In genomic region chr5:119032653-119033052, GRCh38 we compare ENCODE assay signal across 12 cellular contexts. TPM values are rescaled to one million over a fixed set of nuclear protein-coding genes. Genes with fewer than 3 reads are reported as not detected.
DNase-seq lines count a peak whose midpoint lies in the region; ATAC-seq, FAIRE-seq and TF ChIP-seq lines count a peak whose summit lies in the region.
"Had no signal": no experiment of that assay in that cellular context is flagged by ENCODE, and none has a peak within 500 bp of the region (broad histone marks: within the 10 kb centered on the region; RNA-seq: fewer than 3 reads in every experiment).

No MANE protein-coding gene starts in this region.

- H3K4me3 Mint-ChIP-seq in Caco-2 (ENCODE audit: unreplicated experiment) = no peak overlapping the region
- H3K4me3 Mint-ChIP-seq: WTC11 had no signal

- no peak for TF ChIP-seq CTCF in HepG2 (CRISPR knock-in tag; IDR thresholded peaks at IDR 0.05)
- TF ChIP-seq CTCF in Caco-2 (IDR thresholded peaks at IDR 0.05; ENCODE audit: insufficient read depth in 1 of 2, low read depth in 1 of 2, low read length in 1 of 2, severe bottlenecking in 1 of 2, unreplicated experiment in 1 of 2) = no peak

- peak; percentile 34 for ATAC-seq in GM21528 (IDR thresholded peaks at IDR 0.05; ENCODE audit: low FRiP score, unreplicated experiment)
- ATAC-seq in HepG2 = peak; percentile 31; the same call in 1 of the 3 replicates
- ATAC-seq in HG03025 (IDR thresholded peaks at IDR 0.05; ENCODE audit: low FRiP score, unreplicated experiment) = no peak
- ATAC-seq in HG03354 (IDR thresholded peaks at IDR 0.05; ENCODE audit: poor library complexity, severe bottlenecking, unreplicated experiment) = no peak
- ATAC-seq in HG02588 (IDR thresholded peaks at IDR 0.05; ENCODE audit: unreplicated experiment) = no peak

- FAIRE-seq in HepG2 (lab: Jason Lieb, UNC) = no peak
- FAIRE-seq: colon had no signal

- no peaks in the 10 kb centered on the region for H3K36me3 ChIP-seq in HepG2 (replicated peaks in 1 of 2; ENCODE audit: control insufficient read depth in 1 of 2, insufficient read depth in 2 of 2, low read length in 2 of 2)
- H3K36me3 ChIP-seq in Caco-2 (ENCODE audit: control insufficient read depth, insufficient read depth, low read length) = no peaks in the 10 kb centered on the region
- H3K36me3 ChIP-seq: vagina had no signal

- H3K4me2 ChIP-seq in HepG2 (ENCODE audit: low read depth, low read length) = no peak overlapping the region

- no peaks in the 10 kb centered on the region for H3K27me3 Mint-ChIP-seq in Caco-2 (ENCODE audit: insufficient read depth, unreplicated experiment)

- no peaks in the 10 kb centered on the region for H3K4me1 Mint-ChIP-seq in Caco-2 (ENCODE audit: low read depth, unreplicated experiment)

- H3K4me1 ChIP-seq in HepG2 (ENCODE audit: insufficient read depth, low read length) (no peaks in the 10 kb centered on the region), Caco-2 (no peaks in the 10 kb centered on the region)
- H3K4me1 ChIP-seq: vagina had no signal

- H3K9me3 ChIP-seq in HepG2 (ENCODE audit: low read length) (no peaks in the 10 kb centered on the region), Caco-2 (no peaks in the 10 kb centered on the region)
- H3K9me3 ChIP-seq: vagina had no signal

- no peak overlapping the region for H3K4me3 ChIP-seq in HepG2 (replicated peaks in 1 of 3; ENCODE audit: insufficient read depth in 1 of 3, low read depth in 2 of 3, low read length in 3 of 3)
- H3K4me3 ChIP-seq in Caco-2 (ENCODE audit: low read depth, low read length) = no peak overlapping the region
- H3K4me3 ChIP-seq: vagina had no signal

- H4K20me1 ChIP-seq in HepG2 (ENCODE audit: insufficient read depth, low read length) = no peaks in the 10 kb centered on the region

- no TSS peak for BruUV-seq in HepG2 (replicated peaks; lab: Mats Ljungman, UMichigan)
- BruUV-seq in Caco-2 (replicated peaks; lab: Mats Ljungman, UMichigan) = no TSS peak

- H3K27ac ChIP-seq in HepG2 (ENCODE audit: extremely low read length, insufficient read depth, low read length) = no peak overlapping the region
- H3K27ac ChIP-seq: vagina had no signal

- no peak overlapping the region for H3K27ac Mint-ChIP-seq in Caco-2 (ENCODE audit: unreplicated experiment)

- H3K36me3 Mint-ChIP-seq in Caco-2 (ENCODE audit: insufficient read depth, unreplicated experiment) = no peaks in the 10 kb centered on the region
- H3K36me3 Mint-ChIP-seq: WTC11 had no signal

- no peak overlapping the region for H2AFZ ChIP-seq in HepG2 (ENCODE audit: low read length)

- intact Hi-C loops in HepG2 (cut with micrococcal nuclease; ENCODE audit: unreplicated experiment) = no loop called here
- intact Hi-C loops in Caco-2 (cut with micrococcal nuclease; ENCODE audit: unreplicated experiment) = no loop called here

- H3K79me2 ChIP-seq in HepG2 (ENCODE audit: insufficient read depth, low read length) = no peaks in the 10 kb centered on the region

- no peak overlapping the region for H3K9ac ChIP-seq in HepG2 (ENCODE audit: insufficient read depth, low read depth, low read length)

- TF ChIP-seq EP300 in HepG2 (IDR thresholded peaks at IDR 0.05; ENCODE audit: low read depth in 2 of 2, low read length in 2 of 2) (no peak), HepG2 (CRISPR knock-in tag; IDR thresholded peaks at IDR 0.05; ENCODE audit: borderline replicate concordance) (no peak)

- TF ChIP-seq RAD21 in HepG2 (CRISPR knock-in tag; IDR thresholded peaks at IDR 0.05) = no peak

- POLR2A ChIA-PET in HepG2 (lab: Yijun Ruan, JAX) (no interaction called here), Caco-2 (lab: Charles Lee) (no interaction called here)

- H3K9me3 Mint-ChIP-seq in Caco-2 (ENCODE audit: unreplicated experiment) = no peaks in the 10 kb centered on the region
- H3K9me3 Mint-ChIP-seq: WTC11 had no signal

- DNase-seq in NAMALWA (ENCODE audit: low spot score) = peak; percentile 54
- no peak for DNase-seq in HepG2 (ENCODE audit: low spot score)
- no peak for DNase-seq in Caco-2
- DNase-seq: Calu3 had no signal

- H3K27me3 ChIP-seq in HepG2 (ENCODE audit: control insufficient read depth in 1 of 2, insufficient read depth in 2 of 2, low read length in 2 of 2) (0 out of 5 replicates have a peak, but pooled peaks cover 0 to 3% of the 10 kb centered on the region in 2 experiments), Caco-2 (replicated peaks; ENCODE audit: control insufficient read depth, insufficient read depth, low read length) (no peaks in the 10 kb centered on the region)
- H3K27me3 ChIP-seq: vagina had no signal

- TF ChIP-seq POLR2A in GM15510 (IDR thresholded peaks at IDR 0.05; ENCODE audit: borderline replicate concordance, extremely low read depth, insufficient read length) = peak; percentile 14
- no peak for TF ChIP-seq POLR2A in HepG2 (IDR thresholded peaks at IDR 0.05; ENCODE audit: insufficient read depth in 1 of 2, low read depth in 2 of 2, low read length in 2 of 2)

- CTCF ChIA-PET in HepG2 (lab: Yijun Ruan, JAX; ENCODE audit: low intra/inter-chr PET ratio, low total read pairs) = no interaction called here
- CTCF ChIA-PET in Caco-2 (lab: Charles Lee) = no interaction called here

- 25% methylated on average over 3 of the region's 3 CpGs for WGBS in HepG2 (ENCODE audit: low lambda C conversion rate)

- in situ Hi-C loops in HepG2 (cut with HindIII; ENCODE audit: extremely low pct_ligation_motif_present, low pct_unique_long_range_greater_than_20kb) = no loop called here

TF ChIP-seq in HepG2, 621 proteins besides CTCF, POLR2A, EP300 and RAD21 (continues in another document):
- TF ChIP-seq ZSCAN5A (CRISPR knock-in tag; IDR thresholded peaks at IDR 0.05; ENCODE audit: borderline replicate concordance) = no peak

RNA-seq across cellular contexts. Expression of gene DMXL1, which starts 38.2 kb away (rescaled TPM):
- 18.6 and 22.9 TPM in 2 replicates for total RNA-seq in HepG2 (2016; rRNA removed; fragmentation: Illumina TruSeq; extraction: Trizol)
- 4.9 and 7.2 TPM in 2 replicates for total RNA-seq in HepG2 (2016; cell fraction: cytosol; rRNA removed; fragmentation: Illumina TruSeq; extraction: Trizol; ENCODE audit: low read depth)
- 15.3 and 25.9 TPM in 2 replicates for total RNA-seq in HepG2 (2016; cell fraction: insoluble cytoplasmic fraction; rRNA removed; fragmentation: Illumina TruSeq; extraction: Trizol)
- total RNA-seq in HepG2 (2016; cell fraction: membrane; rRNA removed; fragmentation: Illumina TruSeq; extraction: Trizol) = 6.3 and 7.1 TPM in 2 replicates
- 39.9 and 40.6 TPM in 2 replicates for total RNA-seq in HepG2 (2016; cell fraction: nucleus; rRNA removed; fragmentation: Illumina TruSeq; extraction: Trizol)
- polyA plus RNA-seq in HepG2 (2011; rRNA removed) = 6.0 and 6.9 TPM in 2 replicates
- 1.8 and 3.1 TPM in 2 replicates for polyA plus RNA-seq in HepG2 (2011; cell fraction: cytosol; rRNA removed)
- polyA plus RNA-seq in HepG2 (2011; cell fraction: nucleus; rRNA removed) = 7.6 and 8.9 TPM in 2 replicates
- polyA plus RNA-seq in HepG2 (2012) = 6.0 and 9.1 TPM in 2 replicates
- polyA plus RNA-seq in HepG2 (2016; cell fraction: cytosol; fragmentation: Illumina TruSeq; extraction: Trizol; ENCODE audit: low read depth) = 1.2 and 1.9 TPM in 2 replicates
- polyA plus RNA-seq in HepG2 (2016; cell fraction: insoluble cytoplasmic fraction; fragmentation: Illumina TruSeq; extraction: Trizol; ENCODE audit: low read depth) = 13.9 and 15.8 TPM in 2 replicates
- polyA plus RNA-seq in HepG2 (2016; cell fraction: membrane; fragmentation: Illumina TruSeq; extraction: Trizol; ENCODE audit: low read depth) = 2.2 and 2.3 TPM in 2 replicates
- polyA plus RNA-seq in HepG2 (2016; cell fraction: nucleus; fragmentation: Illumina TruSeq; extraction: Trizol; ENCODE audit: insufficient read depth, low read depth) = 17.8 and 21.6 TPM in 2 replicates
- polyA minus RNA-seq in HepG2 (2011; rRNA and poly(A)+ RNA removed; ENCODE audit: low replicate concordance) = 21.6 and 36.0 TPM in 2 replicates
- polyA minus RNA-seq in HepG2 (2011; cell fraction: cytosol; rRNA and poly(A)+ RNA removed) = 9.2 and 11.2 TPM in 2 replicates
- 87.3 and 91.9 TPM in 2 replicates for polyA minus RNA-seq in HepG2 (2011; cell fraction: nucleus; rRNA and poly(A)+ RNA removed)
- 30.0 and 33.1 TPM in 2 replicates for total RNA-seq in Caco-2 (2022)

RNA-seq across cellular contexts. Expression of gene DTWD2, which starts 44.3 kb away (rescaled TPM):
- total RNA-seq in HepG2 (2016; rRNA removed; fragmentation: Illumina TruSeq; extraction: Trizol) = 6.0 and 7.9 TPM in 2 replicates
- 1.7 and 1.8 TPM in 2 replicates for total RNA-seq in HepG2 (2016; cell fraction: cytosol; rRNA removed; fragmentation: Illumina TruSeq; extraction: Trizol; ENCODE audit: low read depth)
- 5.5 and 7.0 TPM in 2 replicates for total RNA-seq in HepG2 (2016; cell fraction: insoluble cytoplasmic fraction; rRNA removed; fragmentation: Illumina TruSeq; extraction: Trizol)
- 2.2 and 2.3 TPM in 2 replicates for total RNA-seq in HepG2 (2016; cell fraction: membrane; rRNA removed; fragmentation: Illumina TruSeq; extraction: Trizol)
- total RNA-seq in HepG2 (2016; cell fraction: nucleus; rRNA removed; fragmentation: Illumina TruSeq; extraction: Trizol) = 6.0 and 6.2 TPM in 2 replicates
- polyA plus RNA-seq in HepG2 (2011; rRNA removed) = 1.1 and 1.6 TPM in 2 replicates
- 1.5 and 2.7 TPM in 2 replicates for polyA plus RNA-seq in HepG2 (2011; cell fraction: cytosol; rRNA removed)
- polyA plus RNA-seq in HepG2 (2011; cell fraction: nucleus; rRNA removed) = 2.1 and 2.2 TPM in 2 replicates
- polyA plus RNA-seq in HepG2 (2012) = 1.5 and 2.0 TPM in 2 replicates
- 0.26 and 0.34 TPM in 2 replicates for polyA plus RNA-seq in HepG2 (2016; cell fraction: cytosol; fragmentation: Illumina TruSeq; extraction: Trizol; ENCODE audit: low read depth)
- polyA plus RNA-seq in HepG2 (2016; cell fraction: insoluble cytoplasmic fraction; fragmentation: Illumina TruSeq; extraction: Trizol; ENCODE audit: low read depth) = 5.9 and 6.0 TPM in 2 replicates
- 0.77 and 0.94 TPM in 2 replicates for polyA plus RNA-seq in HepG2 (2016; cell fraction: membrane; fragmentation: Illumina TruSeq; extraction: Trizol; ENCODE audit: low read depth)
- polyA plus RNA-seq in HepG2 (2016; cell fraction: nucleus; fragmentation: Illumina TruSeq; extraction: Trizol; ENCODE audit: insufficient read depth, low read depth) = 3.3 and 3.6 TPM in 2 replicates
- 2.5 and 4.5 TPM in 2 replicates for polyA minus RNA-seq in HepG2 (2011; rRNA and poly(A)+ RNA removed; ENCODE audit: low replicate concordance)
- polyA minus RNA-seq in HepG2 (2011; cell fraction: cytosol; rRNA and poly(A)+ RNA removed) = 2.6 and 4.8 TPM in 2 replicates
- 6.5 and 7.1 TPM in 2 replicates for polyA minus RNA-seq in HepG2 (2011; cell fraction: nucleus; rRNA and poly(A)+ RNA removed)
- total RNA-seq in Caco-2 (2022) = 5.6 and 6.4 TPM in 2 replicates

Comparison
In these comparisons a context has a peak if more than half of its experiments do, and no peak if none do; other contexts are left out.
1. ATAC-seq: peak in GM21528 (single experiment) and HepG2 (single experiment); none in HG03025 (single experiment), HG03354 (single experiment) and HG02588 (single experiment).